ENCODE assay signal across 25 cellular contexts in genomic region chr9:74527718-74528117, GRCh38. TPM values are rescaled to one million over a fixed set of nuclear protein-coding genes. Genes with fewer than 3 reads are reported as not detected.
"Had no signal": no experiment of that assay in that cellular context is flagged by ENCODE, and none has a peak within 500 bp of the region (broad histone marks: within the 10 kb centered on the region; RNA-seq: fewer than 3 reads in every experiment).

No MANE protein-coding gene starts in this region.

- H3K27ac ChIP-seq: brain microvascular endothelial cell, coronary artery had no signal

- H3K27me3 ChIP-seq: brain microvascular endothelial cell, dorsolateral prefrontal cortex had no signal

- ATAC-seq: activated CD4-positive, CD25-positive, alpha-beta regulatory T cell treated with anti-CD3 and anti-CD28 coated beads, Interleukin-2, amount 50 U/mL, for 24 hours; activated CD8-positive, alpha-beta T cell treated with anti-CD3 and anti-CD28 coated beads for 36 hours; activated T-cell treated with anti-CD3 and anti-CD28 coated beads, Interleukin-2, amount 50 U/mL, for 4 hours; activated T-helper 17 cell treated with anti-CD3 and anti-CD28 coated beads, Interleukin-2, amount 50 U/mL, for 72 hours; esophagus mucosa had no signal

- DNase-seq: activated B cell treated with CpG ODN at 0.5 μM for 24 hours; activated CD4-positive, alpha-beta T cell treated with anti-CD3 and anti-CD28 coated beads for 48 hours; activated CD4-positive, alpha-beta T cell treated with anti-CD3 and anti-CD28 coated beads, Interleukin-2, amount 50 U/mL, for 1 hour; activated CD4-positive, alpha-beta T cell treated with anti-CD3 and anti-CD28 coated beads, Interleukin-2, amount 50 U/mL, for 48 hours; activated CD8-positive, alpha-beta memory T cell treated with anti-CD3 and anti-CD28 coated beads for 24 hours; activated CD8-positive, alpha-beta T cell treated with anti-CD3 and anti-CD28 coated beads for 36 hours; activated effector memory CD4-positive, alpha-beta T cell treated with Interleukin-2 at 50 U/mL for 16 hours; activated gamma-delta T cell treated with Interleukin-2 at 50 U/mL for 16 hours; activated naive CD4-positive, alpha-beta T cell treated with anti-CD3 and anti-CD28 coated beads, Interleukin-2, amount 50 U/mL, for 16 hours; activated naive CD4-positive, alpha-beta T cell treated with Interleukin-2 at 50 U/mL for 16 hours; activated T-cell treated with anti-CD3 and anti-CD28 coated beads, Interleukin-2, amount 50 U/mL, for 4 hours; amniotic stem cell; anterior cingulate cortex; brain microvascular endothelial cell; dorsolateral prefrontal cortex; effector memory CD4-positive, alpha-beta T cell; endodermal cell; foreskin fibroblast; head of caudate nucleus; T-helper 2 cell had no signal

- H3K4me3 ChIP-seq: coronary artery, dorsolateral prefrontal cortex had no signal

- H3K36me3 ChIP-seq: brain microvascular endothelial cell had no signal

RNA-seq across cellular contexts. Expression of gene RORB, which starts 30.6 kb away (rescaled TPM):
- total RNA-seq: activated B cell treated with CpG ODN at 0.5 μM for 24 hours; activated T-helper 17 cell treated with anti-CD3 and anti-CD28 coated beads, Interleukin-2, amount 50 U/mL, for 72 hours; epithelial cell of proximal tubule had no signal
